ENCODE assay signal across 20 cellular contexts in the genomic region with DNA sequence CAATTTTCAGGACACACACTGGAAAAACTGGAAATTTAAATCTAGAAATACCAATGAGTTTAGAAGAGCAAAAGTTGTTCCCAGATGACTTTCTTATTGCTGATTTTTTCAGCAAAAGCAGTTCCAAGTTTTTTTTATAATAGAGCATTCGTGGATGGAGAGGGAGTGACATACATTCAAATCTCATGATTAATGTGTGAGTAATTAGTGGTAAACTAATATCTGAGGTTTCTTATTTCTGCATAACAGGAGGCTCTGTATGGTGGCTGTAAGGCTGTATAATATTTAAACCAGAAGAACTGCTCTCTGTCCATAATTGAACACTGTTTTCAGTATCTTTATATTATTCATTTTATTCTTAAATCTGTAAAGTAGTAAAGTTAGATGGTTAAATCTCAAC.
"Had no signal": no experiment of that assay in that cellular context is flagged by ENCODE, and none has a peak within 500 bp of the region (broad histone marks: within the 10 kb centered on the region; RNA-seq: fewer than 3 reads in every experiment).

No MANE protein-coding gene starts in this region.

- H3K4me3 ChIP-seq: esophagus squamous epithelium, hepatocyte, lung, transverse colon had no signal

- H3K4me3 Mint-ChIP-seq: activated T-cell treated with anti-CD3 and anti-CD28 coated beads, Interleukin-2, amount 50 U/mL, for 72 hours; nephron; stimulated activated naive CD8-positive, alpha-beta T cell treated with anti-CD3 and anti-CD28 coated beads, Interleukin-15, Interleukin-2, amounts not matched to agents 100 ng/mL and 50 ng/mL, for 24 hours had no signal

- H3K4me1 ChIP-seq: esophagus squamous epithelium, transverse colon had no signal

- DNase-seq: activated CD4-positive, alpha-beta T cell treated with anti-CD3 and anti-CD28 coated beads for 1 hour; activated effector memory CD4-positive, alpha-beta T cell treated with anti-CD3 and anti-CD28 coated beads, Interleukin-2, amount 50 U/mL, for 16 hours; activated naive CD4-positive, alpha-beta T cell treated with anti-CD3 and anti-CD28 coated beads, Interleukin-2, amount 50 U/mL, for 16 hours; activated T-cell treated with anti-CD3 and anti-CD28 coated beads, Interleukin-2, amount 50 U/mL, for 72 hours; aorta; brain microvascular endothelial cell; cerebellar nuclear complex; cortex of kidney; effector CD4-positive, alpha-beta T cell; esophagus squamous epithelium; left colon; midbrain; stimulated activated CD4-positive, alpha-beta T cell treated with anti-CD3 and anti-CD28 coated beads, Interleukin-2, amount 100 ng/mL, for 24 hours; T-helper 2 cell; transverse colon had no signal

- H3K36me3 ChIP-seq: brain microvascular endothelial cell, esophagus squamous epithelium, transverse colon had no signal

- H3K27ac ChIP-seq: brain microvascular endothelial cell, esophagus squamous epithelium, hepatocyte, transverse colon, VCaP had no signal

- H3K9me3 ChIP-seq: esophagus squamous epithelium, transverse colon had no signal

- H2AFZ ChIP-seq: hepatocyte had no signal

- H3K27ac Mint-ChIP-seq: activated T-cell treated with anti-CD3 and anti-CD28 coated beads, Interleukin-2, amount 50 U/mL, for 72 hours; nephron; stimulated activated naive CD8-positive, alpha-beta T cell treated with anti-CD3 and anti-CD28 coated beads, Interleukin-15, Interleukin-2, amounts not matched to agents 100 ng/mL and 50 ng/mL, for 24 hours had no signal

- ATAC-seq: activated T-cell treated with anti-CD3 and anti-CD28 coated beads, Interleukin-2, amount 50 U/mL, for 72 hours; left colon had no signal

- H3K9me3 Mint-ChIP-seq: activated T-cell treated with anti-CD3 and anti-CD28 coated beads, Interleukin-2, amount 50 U/mL, for 72 hours; nephron; stimulated activated naive CD8-positive, alpha-beta T cell treated with anti-CD3 and anti-CD28 coated beads, Interleukin-15, Interleukin-2, amounts not matched to agents 100 ng/mL and 50 ng/mL, for 24 hours had no signal

- H3K4me2 ChIP-seq: hepatocyte had no signal

- H3K4me1 Mint-ChIP-seq: nephron had no signal

- H3K79me2 ChIP-seq: hepatocyte had no signal

- H3K27me3 Mint-ChIP-seq: stimulated activated naive CD8-positive, alpha-beta T cell treated with anti-CD3 and anti-CD28 coated beads, Interleukin-15, Interleukin-2, amounts not matched to agents 100 ng/mL and 50 ng/mL, for 24 hours had no signal

- H3K27me3 ChIP-seq: brain microvascular endothelial cell, esophagus squamous epithelium, hepatocyte, transverse colon had no signal
